ENCODE assay signal across 8 cellular contexts in genomic region chr4:1246901-1247810, GRCh38. TPM values are rescaled to one million over a fixed set of nuclear protein-coding genes. Genes with fewer than 3 reads are reported as not detected.
A peak's percentile ranks its signal among the peaks of the same experiment; 100 is the strongest.
DNase-seq lines count a peak whose midpoint lies in the region; ATAC-seq and TF ChIP-seq lines count a peak whose summit lies in the region.

No MANE protein-coding gene starts in this region.

- peaks cover 61% of the 10 kb centered on the region for H3K4me1 ChIP-seq in CD8-positive, alpha-beta memory T cell (ENCODE audit: insufficient read depth, low read length)
- H3K4me1 ChIP-seq in parathyroid adenoma: peaks cover 3% of the 10 kb centered on the region

- peak in 1 of 5 donors; percentile 51 for DNase-seq in CD8-positive, alpha-beta memory T cell
- DNase-seq in HK-2 (ENCODE audit: unreplicated experiment) (peak; percentile 33), glomerular visceral epithelial cell (ENCODE audit: extremely low spot score) (peak; percentile 24), cerebellum (ENCODE audit: low spot score) (no peak), pons (ENCODE audit: low spot score) (no peak)
- DNase-seq in activated T-cell treated with anti-CD3 and anti-CD28 coated beads, Interleukin-2, amount 50 U/mL, for 4 hours: no peak

- H3K36me3 ChIP-seq in CD8-positive, alpha-beta memory T cell (ENCODE audit: insufficient read depth, low read length): no peaks in the 10 kb centered on the region
- H3K36me3 ChIP-seq in parathyroid adenoma (ENCODE audit: control insufficient read depth, insufficient read depth, low read length): no peaks in the 10 kb centered on the region

- CTCF ChIA-PET in CD8-positive, alpha-beta memory T cell (lab: Charles Lee): interaction anchor here (0.9 to 9.6 kb wide), 6 partner anchors 13 to 99 kb away, joined by 3 to 47 read pairs (median 10); partner anchors contain the start of gene UVSSA

- peak overlapping the region; percentile 82 to 95 (median 87) for H3K4me3 Mint-ChIP-seq in CD8-positive, alpha-beta memory T cell
- H3K4me3 Mint-ChIP-seq in activated T-cell treated with anti-CD3 and anti-CD28 coated beads, Interleukin-2, amount 50 U/mL, for 4 hours: peak overlapping the region; percentile 89

- peak overlapping the region; percentile 74 for H3K4me3 ChIP-seq in CD8-positive, alpha-beta memory T cell (ENCODE audit: low read length)
- peak overlapping the region; percentile 75 for H3K4me3 ChIP-seq in parathyroid adenoma (ENCODE audit: low read depth, low read length)

- H3K36me3 Mint-ChIP-seq in CD8-positive, alpha-beta memory T cell: peaks cover 0 to 17% (median 0%) of the 10 kb centered on the region in 3 donors
- H3K36me3 Mint-ChIP-seq in activated T-cell treated with anti-CD3 and anti-CD28 coated beads, Interleukin-2, amount 50 U/mL, for 4 hours (ENCODE audit: insufficient read depth): peaks cover 5% of the 10 kb centered on the region

- POLR2A ChIA-PET in CD8-positive, alpha-beta memory T cell (lab: Charles Lee): interaction anchor here (0.6 to 4.4 kb wide), 5 partner anchors 42 to 359 kb away, joined by 3 to 59 read pairs (median 3); partner anchors contain the start of genes MAEA and UVSSA

- TF ChIP-seq CTCF in parathyroid adenoma (IDR thresholded peaks at IDR 0.05): no peak

- H3K27ac ChIP-seq in CD8-positive, alpha-beta memory T cell (ENCODE audit: low read depth, low read length): peak overlapping the region; percentile 74
- H3K27ac ChIP-seq in parathyroid adenoma: peak overlapping the region; percentile 77

- no peak overlapping the region for H2AFZ ChIP-seq in parathyroid adenoma

- H3K4me2 ChIP-seq in parathyroid adenoma (ENCODE audit: low read length): peak overlapping the region; percentile 96

- peaks cover 0 to 3% of the 10 kb centered on the region in 2 donors for H3K27me3 Mint-ChIP-seq in CD8-positive, alpha-beta memory T cell
- H3K27me3 Mint-ChIP-seq in activated T-cell treated with anti-CD3 and anti-CD28 coated beads, Interleukin-2, amount 50 U/mL, for 4 hours (ENCODE audit: low read depth): no peaks in the 10 kb centered on the region

- peaks cover 51% of the 10 kb centered on the region for H3K79me2 ChIP-seq in parathyroid adenoma

- H3K27ac Mint-ChIP-seq in CD8-positive, alpha-beta memory T cell: peak overlapping the region; percentile 44 to 98 (median 87)

- H3K9ac ChIP-seq in parathyroid adenoma: no peak overlapping the region

- H3K9me3 Mint-ChIP-seq in CD8-positive, alpha-beta memory T cell: no peaks in the 10 kb centered on the region
- H3K9me3 Mint-ChIP-seq in activated T-cell treated with anti-CD3 and anti-CD28 coated beads, Interleukin-2, amount 50 U/mL, for 4 hours: no peaks in the 10 kb centered on the region

- no peaks in the 10 kb centered on the region for H3K27me3 ChIP-seq in CD8-positive, alpha-beta memory T cell (ENCODE audit: insufficient read depth, low read length, poor library complexity, severe bottlenecking)
- no peaks in the 10 kb centered on the region for H3K27me3 ChIP-seq in parathyroid adenoma (ENCODE audit: control insufficient read depth, insufficient read depth, low read length)

- peaks cover 47 to 75% (median 59%) of the 10 kb centered on the region in 3 donors for H3K4me1 Mint-ChIP-seq in CD8-positive, alpha-beta memory T cell
- H3K4me1 Mint-ChIP-seq in activated T-cell treated with anti-CD3 and anti-CD28 coated beads, Interleukin-2, amount 50 U/mL, for 4 hours (ENCODE audit: low read depth): peaks cover 72% of the 10 kb centered on the region

- no peaks in the 10 kb centered on the region for H3K9me3 ChIP-seq in CD8-positive, alpha-beta memory T cell (ENCODE audit: low read length)
- no peaks in the 10 kb centered on the region for H3K9me3 ChIP-seq in parathyroid adenoma (ENCODE audit: control insufficient read depth, low read length)

- ATAC-seq in activated T-cell treated with anti-CD3 and anti-CD28 coated beads, Interleukin-2, amount 50 U/mL, for 4 hours: no peak
- ATAC-seq in GM19463 (IDR thresholded peaks at IDR 0.05; ENCODE audit: unreplicated experiment): no peak

RNA-seq across cellular contexts. Expression of gene CTBP1, which starts 1.8 kb away (rescaled TPM):
- total RNA-seq in CD8-positive, alpha-beta memory T cell: 100 to 1,000 TPM; 139 to 149 TPM
- polyA plus RNA-seq in CD8-positive, alpha-beta memory T cell: 88.1 TPM
- 100 to 1,000 TPM; 166 to 186 (median 177) TPM for total RNA-seq in activated T-cell treated with anti-CD3 and anti-CD28 coated beads, Interleukin-2, amount 50 U/mL, for 4 hours
- 163 TPM for total RNA-seq in cerebellum

RNA-seq across cellular contexts. Expression of gene MAEA, which starts 42.5 kb away (rescaled TPM):
- total RNA-seq in CD8-positive, alpha-beta memory T cell: 10 to 100 TPM; 59.4 to 63.8 TPM
- polyA plus RNA-seq in CD8-positive, alpha-beta memory T cell: 75.3 TPM
- 10 to 100 TPM; 61.9 to 66.9 (median 65.3) TPM for total RNA-seq in activated T-cell treated with anti-CD3 and anti-CD28 coated beads, Interleukin-2, amount 50 U/mL, for 4 hours
- total RNA-seq in cerebellum: 29.5 TPM

Comparison
In these comparisons a context has a peak if more than half of its experiments do, and no peak if none do; other contexts are left out.
1. DNase-seq: peak in HK-2 (single experiment) and glomerular visceral epithelial cell (single experiment); none in activated T-cell treated with anti-CD3 and anti-CD28 coated beads, Interleukin-2, amount 50 U/mL, for 4 hours (single experiment), cerebellum (single experiment) and pons (single experiment).